ENCODE assay signal across 9 cellular contexts in the genomic region with DNA sequence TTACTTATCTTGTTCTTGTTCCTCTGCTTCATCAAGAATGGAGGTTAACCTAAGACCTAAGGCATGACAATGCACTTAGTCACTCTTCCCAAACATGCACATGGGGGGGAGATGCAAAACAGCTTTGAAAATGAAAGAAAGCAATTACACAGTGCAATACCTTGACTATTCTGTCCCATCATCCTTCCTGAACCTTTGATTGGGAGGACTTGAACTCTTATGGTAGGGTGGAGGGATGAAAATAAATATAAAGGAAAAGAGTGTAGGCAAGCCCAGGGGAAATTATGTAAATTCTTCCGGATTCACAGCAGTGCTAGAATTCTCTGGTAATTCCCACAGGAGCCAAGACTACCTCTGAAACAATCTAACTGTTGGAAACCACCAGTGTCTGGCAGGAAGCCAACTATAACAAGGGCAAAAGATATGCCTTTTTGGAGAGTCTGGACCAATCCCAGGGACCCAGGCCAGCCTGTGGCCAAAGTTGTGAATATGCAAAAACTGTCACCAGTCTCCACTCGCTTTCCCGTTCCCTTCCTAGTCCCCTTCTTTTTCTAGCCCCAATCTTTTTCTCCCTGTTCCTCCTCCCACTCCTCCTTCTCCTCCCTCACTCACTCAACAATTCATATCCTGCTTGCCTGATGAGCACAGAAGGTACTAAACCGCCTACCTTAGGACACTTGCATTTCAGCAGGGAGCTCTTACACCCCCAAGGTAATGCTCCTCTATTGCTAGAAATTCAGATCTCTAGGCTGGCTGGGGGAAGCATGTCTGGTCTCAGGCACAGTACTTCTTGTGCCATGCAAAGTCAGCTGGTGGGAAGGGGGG. TPM values are rescaled to one million over a fixed set of nuclear protein-coding genes. Genes with fewer than 3 reads are reported as not detected.
DNase-seq lines count a peak whose midpoint lies in the region; ATAC-seq, FAIRE-seq and TF ChIP-seq lines count a peak whose summit lies in the region.
"Had no signal": no experiment of that assay in that cellular context is flagged by ENCODE, and none has a peak within 500 bp of the region (broad histone marks: within the 10 kb centered on the region; RNA-seq: fewer than 3 reads in every experiment).

No MANE protein-coding gene starts in this region.

- intact Hi-C loops in pancreas (cut with DNase I) = no loop called here
- intact Hi-C loops in lower lobe of right lung (cut with DNase I) = no loop called here

- DNase-seq in DMS53 (lab: John Stamatoyannopoulos, UW) (peak; percentile 9), DMS53 treated with DMSO at 0.1 percent for 48 hours (lab: John Stamatoyannopoulos, UW; ENCODE audit: unreplicated experiment) (no peak), NCI-H2171 (lab: John Stamatoyannopoulos, UW) (peak; percentile 67), cerebellar cortex (ENCODE audit: low spot score) (peak; percentile 48), pancreas (peak in 4 of 6 donors; percentile 43 to 63 (median 52)), lower lobe of right lung (no peak)

- ATAC-seq in GM21576 (IDR thresholded peaks at IDR 0.05; ENCODE audit: unreplicated experiment) = peak; percentile 35
- ATAC-seq in pancreas = peak in 3 of 4 donors; percentile 48 to 64 (median 52)
- ATAC-seq in lower lobe of right lung = no peak
- no peak for ATAC-seq in HG03159 (IDR thresholded peaks at IDR 0.05; ENCODE audit: unreplicated experiment)

- H3K4me1 ChIP-seq in pancreas (no peaks in the 10 kb centered on the region), lower lobe of right lung (peaks cover 27% of the 10 kb centered on the region)

- no peak for FAIRE-seq in pancreas (lab: Jason Lieb, UNC)

- H3K27me3 ChIP-seq in pancreas = peaks cover 0 to 3% (median 0%) of the 10 kb centered on the region in 4 donors
- no peaks in the 10 kb centered on the region for H3K27me3 ChIP-seq in lower lobe of right lung (ENCODE audit: low read depth)

- TF ChIP-seq CTCF in pancreas (IDR thresholded peaks at IDR 0.05) = no peak
- TF ChIP-seq CTCF in lower lobe of right lung (IDR thresholded peaks at IDR 0.05) = no peak

- H3K9me3 ChIP-seq in pancreas (no peaks in the 10 kb centered on the region), lower lobe of right lung (no peaks in the 10 kb centered on the region)

- H3K36me3 ChIP-seq in pancreas (no peaks in the 10 kb centered on the region), lower lobe of right lung (no peaks in the 10 kb centered on the region)

- peak overlapping the region in 2 of 4 donors; percentile 6 to 30 for H3K27ac ChIP-seq in pancreas
- H3K27ac ChIP-seq in lower lobe of right lung = no peak overlapping the region
- H3K27ac ChIP-seq: 22Rv1 had no signal

- WGBS in pancreas, 2 donors = 19 to 22% methylated on average over 4 of the region's 4 CpGs

- H3K4me3 ChIP-seq in pancreas (no peak overlapping the region), lower lobe of right lung (no peak overlapping the region)

RNA-seq across cellular contexts. Expression of gene RCN1, which starts 2.5 kb away (rescaled TPM):
- total RNA-seq in pancreas = 10 to 100 TPM in 4 of 6 donors, 1 to 10 TPM in 2; 9.6 to 28.6 (median 15.9) TPM
- 10 to 100 TPM; 28.6 to 39.3 TPM for polyA plus RNA-seq in pancreas
- 72.6 TPM for total RNA-seq in lower lobe of right lung

Comparison
In these comparisons a context has a peak if more than half of its experiments do, and no peak if none do; other contexts are left out.
1. DNase-seq: peak in DMS53 (single experiment), NCI-H2171 (single experiment), cerebellar cortex (single experiment) and pancreas (4 of 6); none in DMS53 treated with DMSO at 0.1 percent for 48 hours (single experiment) and lower lobe of right lung (single experiment).
2. ATAC-seq: peak in GM21576 (single experiment) and pancreas (3 of 4); none in lower lobe of right lung (0 of 2) and HG03159 (single experiment).